17 cellular contexts compared by ENCODE assay signal in the genomic region with DNA sequence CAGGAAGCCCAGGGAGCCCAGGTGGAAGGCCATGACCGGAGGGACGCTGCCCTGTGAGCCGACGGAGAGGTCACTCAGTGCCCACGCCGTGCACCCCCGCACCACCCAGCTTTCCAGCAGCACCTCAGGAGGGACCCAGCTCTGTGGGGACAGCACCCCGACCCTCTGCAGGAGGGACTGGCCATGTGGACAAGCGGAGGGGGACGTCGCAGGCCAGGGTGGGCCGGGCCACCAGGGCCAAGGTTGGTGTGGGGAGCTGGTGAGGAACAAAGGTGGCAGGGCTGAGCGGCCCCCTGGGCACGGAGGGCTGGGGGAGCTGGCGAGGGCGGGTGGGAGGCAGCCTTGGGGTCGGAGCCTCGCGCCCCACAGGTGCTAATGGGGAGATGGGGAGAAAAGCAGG. TPM values are rescaled to one million over a fixed set of nuclear protein-coding genes. Genes with fewer than 3 reads are reported as not detected.
DNase-seq lines count a peak whose midpoint lies in the region; ATAC-seq and TF ChIP-seq lines count a peak whose summit lies in the region.
"Had no signal": no experiment of that assay in that cellular context is flagged by ENCODE, and none has a peak within 500 bp of the region (broad histone marks: within the 10 kb centered on the region; RNA-seq: fewer than 3 reads in every experiment).

No MANE protein-coding gene starts in this region.

- TF ChIP-seq CTCF in RWPE1 (conservative IDR thresholded peaks at IDR 0.05; ENCODE audit: low read depth), result no peak
- TF ChIP-seq CTCF in right lobe of liver (IDR thresholded peaks at IDR 0.05), result no peak
- no peak for TF ChIP-seq CTCF in spleen (IDR thresholded peaks at IDR 0.05 in 8 of 11, conservative IDR thresholded peaks at IDR 0.05 in 3 of 11)

- H3K36me3 ChIP-seq in right lobe of liver, result peaks cover 0 to 54% (median 10%) of the 10 kb centered on the region in 4 donors
- H3K36me3 ChIP-seq in spleen, result peaks cover 10 to 85% (median 80%) of the 10 kb centered on the region in 6 donors

- ATAC-seq in Right ventricle myocardium inferior (no peak), left ventricle myocardium superior (no peak), right lobe of liver (no peak), HG03139 (IDR thresholded peaks at IDR 0.05; ENCODE audit: unreplicated experiment) (no peak)
- ATAC-seq: HCT116 had no signal

- POLR2A ChIA-PET in RWPE1 (lab: Yijun Ruan, JAX; ENCODE audit: low non-redundant PET), result interaction anchor here (0.6 kb wide), 1 partner anchor 24 kb away, joined by 4 read pairs; no protein-coding TSS in a partner anchor

- DNase-seq in Right ventricle myocardium inferior (ENCODE audit: missing footprints) (peak; percentile 32), left ventricle myocardium superior (no peak), RWPE1 (ENCODE audit: low spot score) (no peak), right lobe of liver (peak; percentile 25 to 57 (median 49)), spleen (peak; percentile 66), GDM1 (lab: John Stamatoyannopoulos, UW) (no peak), DMS153 (lab: John Stamatoyannopoulos, UW) (no peak)
- DNase-seq: AML-193; Calu3; CD4-positive, alpha-beta T cell; DMS 273 treated with DMSO at 0.1 percent for 48 hours; DMS79; KG1 had no signal

- H3K4me3 ChIP-seq in right lobe of liver, result no peak overlapping the region
- H3K4me3 ChIP-seq in spleen, result no peak overlapping the region
- H3K4me3 ChIP-seq: BLaER1 treated with 17β-estradiol and CSF1 and Interleukin-3, amounts not matched to agents 10 nM and 100 nM had no signal

- H3K27me3 ChIP-seq in right lobe of liver, result no peaks in the 10 kb centered on the region
- no peaks in the 10 kb centered on the region for H3K27me3 ChIP-seq in spleen (replicated peaks in 1 of 7)
- H3K27me3 ChIP-seq: BLaER1 treated with 17β-estradiol and CSF1 and Interleukin-3, amounts not matched to agents 10 nM and 100 nM had no signal

- no peak for TF ChIP-seq POLR2A in right lobe of liver (IDR thresholded peaks at IDR 0.05)
- TF ChIP-seq POLR2A in spleen (IDR thresholded peaks at IDR 0.05), result no peak

- CTCF ChIA-PET in RWPE1 (lab: Yijun Ruan, JAX), result no interaction called here

- no peaks in the 10 kb centered on the region for H3K9me3 ChIP-seq in right lobe of liver
- H3K9me3 ChIP-seq in spleen, result no peaks in the 10 kb centered on the region
- H3K9me3 ChIP-seq: BLaER1 treated with 17β-estradiol and CSF1 and Interleukin-3, amounts not matched to agents 10 nM and 100 nM had no signal

- H3K4me1 ChIP-seq in right lobe of liver, result peaks cover 0 to 41% (median 11%) of the 10 kb centered on the region in 4 donors
- peaks cover 0 to 54% (median 26%) of the 10 kb centered on the region in 6 donors for H3K4me1 ChIP-seq in spleen

- 76% methylated on average over 7 of the region's 19 CpGs for WGBS in right lobe of liver (ENCODE audit: insufficient coverage, low coverage, low lambda C conversion rate, missing lambda C conversion rate)
- 81 to 98% (median 89%) methylated on average over 13 to 19 of the region's 19 CpGs for WGBS in spleen, 5 donors

- peak overlapping the region; percentile 34 for H3K27ac ChIP-seq in RWPE1
- H3K27ac ChIP-seq in right lobe of liver, result no peak overlapping the region
- no peak overlapping the region for H3K27ac ChIP-seq in spleen
- H3K27ac ChIP-seq: 22Rv1; BLaER1 treated with 17β-estradiol and CSF1 and Interleukin-3, amounts not matched to agents 10 nM and 100 nM had no signal

- intact Hi-C loops in Right ventricle myocardium inferior (cut with DNase I) (no loop called here), left ventricle myocardium superior (cut with micrococcal nuclease) (no loop called here), right lobe of liver (cut with DNase I) (loop anchor here (5.0 to 10.0 kb wide), 2 partner anchors 149 to 152 kb away; no protein-coding TSS in a partner anchor), spleen (cut with DNase I; ENCODE audit: low total_unique reads) (no loop called here)

RNA-seq across cellular contexts. Expression of a gene that starts 22.8 kb away (rescaled TPM):
- total RNA-seq in Right ventricle myocardium inferior (26.9 TPM), left ventricle myocardium superior (24.4 TPM), right lobe of liver (100 to 1,000 TPM in 3 of 6 experiments, 10 to 100 TPM in 3; 80.3 to 143 (median 100) TPM), spleen (100 to 1,000 TPM; 155 to 271 (median 207) TPM)
- polyA plus RNA-seq in spleen, result 100 to 1,000 TPM in 1 of 3 donors, 10 to 100 TPM in 2; 62.6 to 155 (median 83.8) TPM

RNA-seq across cellular contexts. Expression of a gene that starts 31.3 kb away (rescaled TPM):
- total RNA-seq in Right ventricle myocardium inferior, result 20.8 TPM
- total RNA-seq in left ventricle myocardium superior, result 22.3 TPM
- total RNA-seq in right lobe of liver, result 10 to 100 TPM in 4 of 6 experiments, 1 to 10 TPM in 2; 8.4 to 25.2 (median 11.0) TPM
- total RNA-seq in spleen, result 100 to 1,000 TPM in 1 of 7 donors, 10 to 100 TPM in 6; 54.2 to 101 (median 77.1) TPM
- 100 to 1,000 TPM in 1 of 3 donors, 10 to 100 TPM in 2; 29.3 to 123 (median 70.1) TPM for polyA plus RNA-seq in spleen

Comparison
In these comparisons a context has a peak if more than half of its experiments do, and no peak if none do; other contexts are left out.
1. DNase-seq: peak in Right ventricle myocardium inferior (single experiment), right lobe of liver (3 of 3) and spleen (single experiment); none in left ventricle myocardium superior (single experiment), RWPE1 (single experiment), GDM1 (single experiment) and DMS153 (single experiment).
2. intact Hi-C loops: an anchor here in right lobe of liver (5.0 to 10.0 kb wide); none called in Right ventricle myocardium inferior, left ventricle myocardium superior and spleen.